Comparison of ENCODE assay signal across 8 cellular contexts in the genomic region with DNA sequence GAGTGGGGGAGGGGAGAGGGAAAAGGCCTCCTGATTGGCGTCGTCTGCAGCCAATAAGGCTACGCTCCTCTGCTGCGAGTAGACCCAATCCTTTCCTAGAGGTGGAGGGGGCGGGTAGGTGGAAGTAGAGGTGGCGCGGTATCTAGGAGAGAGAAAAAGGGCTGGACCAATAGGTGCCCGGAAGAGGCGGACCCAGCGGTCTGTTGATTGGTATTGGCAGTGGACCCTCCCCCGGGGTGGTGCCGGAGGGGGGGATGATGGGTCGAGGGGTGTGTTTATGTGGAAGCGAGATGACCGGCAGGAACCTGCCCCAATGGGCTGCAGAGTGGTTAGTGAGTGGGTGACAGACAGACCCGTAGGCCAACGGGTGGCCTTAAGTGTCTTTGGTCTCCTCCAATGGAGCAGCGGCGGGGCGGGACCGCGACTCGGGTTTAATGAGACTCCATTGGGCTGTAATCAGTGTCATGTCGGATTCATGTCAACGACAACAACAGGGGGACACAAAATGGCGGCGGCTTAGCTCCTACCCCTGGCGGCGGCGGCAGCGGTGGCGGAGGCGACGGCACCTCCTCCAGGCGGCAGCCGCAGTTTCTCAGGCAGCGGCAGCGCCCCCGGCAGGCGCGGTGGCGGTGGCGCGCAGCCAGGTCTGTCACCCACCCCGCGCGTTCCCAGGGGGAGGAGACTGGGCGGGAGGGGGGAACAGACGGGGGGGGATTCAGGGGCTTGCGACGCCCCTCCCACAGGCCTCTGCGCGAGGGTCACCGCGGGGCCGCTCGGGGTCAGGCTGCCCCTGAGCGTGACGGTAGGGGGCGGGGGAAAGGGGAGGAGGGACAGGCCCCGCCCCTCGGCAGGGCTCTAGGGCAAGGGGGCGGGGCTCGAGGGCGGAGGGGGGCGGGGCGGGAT. TPM values are rescaled to one million over a fixed set of nuclear protein-coding genes. Genes with fewer than 3 reads are reported as not detected.
A peak's percentile ranks its signal among the peaks of the same experiment; 100 is the strongest.
DNase-seq lines count a peak whose midpoint lies in the region; ATAC-seq and TF ChIP-seq lines count a peak whose summit lies in the region.

TSS of gene KAT6B (plus strand) at position 459 of the 903 bp plus-strand sequence. CDS start 16,258 bp downstream, outside the sequence.

- peak within 1 kb of the TSS; percentile 83 for H3K4me3 ChIP-seq in ectodermal cell (ENCODE audit: insufficient read depth, low read depth, low read length)
- H3K4me3 ChIP-seq in lower lobe of right lung = peak within 1 kb of the TSS; percentile 97

- no peaks in the 10 kb centered on the region for H3K9me3 ChIP-seq in ectodermal cell (ENCODE audit: control insufficient read depth, low read length)
- H3K9me3 ChIP-seq in lower lobe of right lung = no peaks in the 10 kb centered on the region

- intact Hi-C loops in lower lobe of right lung (cut with DNase I) = no loop called here

- H3K36me3 ChIP-seq in ectodermal cell (ENCODE audit: control insufficient read depth, insufficient read depth, low read length) (no peaks in the 10 kb centered on the region), lower lobe of right lung (peaks cover 6% of the 10 kb centered on the region)

- H3K27me3 ChIP-seq in ectodermal cell (ENCODE audit: control insufficient read depth, insufficient read depth, low read length, poor library complexity, severe bottlenecking) = no peaks in the 10 kb centered on the region
- no peaks in the 10 kb centered on the region for H3K27me3 ChIP-seq in lower lobe of right lung (ENCODE audit: low read depth)

- peak; percentile 25 for TF ChIP-seq CTCF in lower lobe of right lung (IDR thresholded peaks at IDR 0.05)

- DNase-seq in COLO668 (lab: John Stamatoyannopoulos, UW; ENCODE audit: unreplicated experiment) = peak; percentile 99
- DNase-seq in HS-27A (ENCODE audit: low read depth) = peak; percentile 98
- DNase-seq in NK-92 (lab: John Stamatoyannopoulos, UW; ENCODE audit: unreplicated experiment) = peak; percentile 100
- DNase-seq in activated CD8-positive, alpha-beta memory T cell treated with anti-CD3 and anti-CD28 coated beads for 1 hour (ENCODE audit: extremely low read depth in 1 of 2, low read depth in 1 of 2) = peak; percentile 99
- peak; percentile 100 for DNase-seq in lower lobe of right lung
- DNase-seq in stimulated activated CD4-positive, alpha-beta T cell treated with anti-CD3 and anti-CD28 coated beads, TNF-alpha, amount 100 ng/mL, for 24 hours (ENCODE audit: low read depth in 3 of 3) = peak; percentile 99 to 100 (median 100)

- H3K27ac ChIP-seq in ectodermal cell (ENCODE audit: insufficient read depth, low read depth, low read length, poor library complexity, severe bottlenecking) = peak within 1 kb of the TSS; percentile 97
- H3K27ac ChIP-seq in lower lobe of right lung = peak within 1 kb of the TSS; percentile 97

- WGBS in ectodermal cell, 2 experiments = 0% methylated on average over 60 of the region's 67 CpGs

- ATAC-seq in GM19467 (IDR thresholded peaks at IDR 0.05; ENCODE audit: unreplicated experiment) (peak; percentile 88), lower lobe of right lung (peak; percentile 93 to 96)

- H3K4me1 ChIP-seq in ectodermal cell (ENCODE audit: control insufficient read depth, insufficient read depth, low read length) = no peaks in the 10 kb centered on the region
- peaks cover 52% of the 10 kb centered on the region for H3K4me1 ChIP-seq in lower lobe of right lung

RNA-seq across cellular contexts. Expression of gene KAT6B, which starts in this region (rescaled TPM):
- 17.2 TPM for polyA plus RNA-seq in ectodermal cell (2013, experiment 1 of 4)
- polyA plus RNA-seq in ectodermal cell (2013, experiment 2 of 4) = 22.7 TPM
- polyA plus RNA-seq in ectodermal cell (2013, experiment 3 of 4) = 14.3 TPM
- 16.8 TPM for polyA plus RNA-seq in ectodermal cell (2013, experiment 4 of 4)
- total RNA-seq in lower lobe of right lung = 46.3 TPM

Comparison
In these comparisons a context has a peak if more than half of its experiments do, and no peak if none do; other contexts are left out.
1. Peak in every context shown above with its lines: DNase-seq, ATAC-seq, H3K4me3 ChIP-seq and H3K27ac ChIP-seq.